In genomic region chr7:2525161-2525930, GRCh38 we compare ENCODE assay signal across 15 cellular contexts. TPM values are rescaled to one million over a fixed set of nuclear protein-coding genes. Genes with fewer than 3 reads are reported as not detected.
DNase-seq lines count a peak whose midpoint lies in the region; ATAC-seq and TF ChIP-seq lines count a peak whose summit lies in the region.
"Had no signal": no experiment of that assay in that cellular context is flagged by ENCODE, and none has a peak within 500 bp of the region (broad histone marks: within the 10 kb centered on the region; RNA-seq: fewer than 3 reads in every experiment).

No MANE protein-coding gene starts in this region.

- H3K9me3 ChIP-seq in right cardiac atrium (ENCODE audit: control insufficient read depth, low read length), result no peaks in the 10 kb centered on the region
- no peaks in the 10 kb centered on the region for H3K9me3 ChIP-seq in naive thymus-derived CD4-positive, alpha-beta T cell (ENCODE audit: control insufficient read depth in 2 of 3, low read length in 3 of 3)

- peak overlapping the region; percentile 25; the same call in 1 of the 2 replicates for H3K4me3 Mint-ChIP-seq in WTC11
- peak overlapping the region in 3 of 10 donors; percentile 23 to 57 (median 29) for H3K4me3 Mint-ChIP-seq in naive thymus-derived CD4-positive, alpha-beta T cell
- H3K4me3 Mint-ChIP-seq: activated naive CD4-positive, alpha-beta T cell treated with anti-CD3 and anti-CD28 coated beads, Interleukin-2, amount 50 U/mL, for 24 hours had no signal

- H3K4me1 ChIP-seq in right cardiac atrium (ENCODE audit: control insufficient read depth, insufficient read depth, low read length), result peaks cover 6% of the 10 kb centered on the region
- peaks cover 46 to 72% of the 10 kb centered on the region in 2 donors for H3K4me1 ChIP-seq in naive thymus-derived CD4-positive, alpha-beta T cell (ENCODE audit: control insufficient read depth in 2 of 2, insufficient read depth in 2 of 2, low read length in 2 of 2)

- H3K36me3 ChIP-seq in naive thymus-derived CD4-positive, alpha-beta T cell (ENCODE audit: control insufficient read depth in 2 of 3, insufficient read depth in 3 of 3, low read length in 3 of 3), result peaks cover 0 to 49% (median 20%) of the 10 kb centered on the region in 3 experiments

- TF ChIP-seq CTCF in WTC11 (IDR thresholded peaks at IDR 0.05) (no peak), GM10248 (IDR thresholded peaks at IDR 0.05; ENCODE audit: control extremely low read depth, extremely low read depth, low read depth, missing control alignments) (no peak)

- H3K4me1 Mint-ChIP-seq in WTC11, result peaks cover 40% of the 10 kb centered on the region
- peaks cover 39 to 63% (median 51%) of the 10 kb centered on the region in 7 donors for H3K4me1 Mint-ChIP-seq in naive thymus-derived CD4-positive, alpha-beta T cell

- H3K9me3 Mint-ChIP-seq in WTC11, result no peaks in the 10 kb centered on the region
- H3K9me3 Mint-ChIP-seq in naive thymus-derived CD4-positive, alpha-beta T cell, result no peaks in the 10 kb centered on the region
- H3K9me3 Mint-ChIP-seq: activated naive CD4-positive, alpha-beta T cell treated with anti-CD3 and anti-CD28 coated beads, Interleukin-2, amount 50 U/mL, for 24 hours; effector memory CD8-positive, alpha-beta T cell had no signal

- peaks cover 10% of the 10 kb centered on the region for H3K27me3 Mint-ChIP-seq in WTC11 (ENCODE audit: low read depth)
- no peaks in the 10 kb centered on the region for H3K27me3 Mint-ChIP-seq in naive thymus-derived CD4-positive, alpha-beta T cell
- H3K27me3 Mint-ChIP-seq: activated naive CD4-positive, alpha-beta T cell treated with anti-CD3 and anti-CD28 coated beads, Interleukin-2, amount 50 U/mL, for 24 hours; effector memory CD8-positive, alpha-beta T cell had no signal

- H3K4me3 ChIP-seq in right cardiac atrium (ENCODE audit: low read length), result no peak overlapping the region
- no peak overlapping the region for H3K4me3 ChIP-seq in naive thymus-derived CD4-positive, alpha-beta T cell (ENCODE audit: low read length)

- no peak overlapping the region for H3K27ac ChIP-seq in right cardiac atrium (ENCODE audit: low read length)
- peak overlapping the region; percentile 3 for H3K27ac ChIP-seq in naive thymus-derived CD4-positive, alpha-beta T cell (ENCODE audit: low read depth, low read length)

- POLR2A ChIA-PET in WTC11 (lab: Charles Lee) (interaction anchor here (0.6 to 1.5 kb wide), 5 partner anchors 15 to 97 kb away, joined by 3 to 6 read pairs (median 3); partner anchors contain the start of gene BRAT1), GM10248 (lab: Yijun Ruan, JAX) (no interaction called here)
- POLR2A ChIA-PET in naive thymus-derived CD4-positive, alpha-beta T cell (lab: Charles Lee), result interaction anchor here (0.7 to 15.7 kb wide), 5 partner anchors 15 to 574 kb away, joined by 3 to 401 read pairs (median 3); no protein-coding TSS in a partner anchor

- WGBS in right cardiac atrium, result 83% methylated on average over 45 of the region's 45 CpGs

- intact Hi-C loops in right cardiac atrium (cut with DNase I) (no loop called here), left cardiac atrium (cut with DNase I) (no loop called here)
- intact Hi-C loops in naive thymus-derived CD4-positive, alpha-beta T cell (cut with micrococcal nuclease), result no loop called here

- DNase-seq in right cardiac atrium (peak; percentile 24 to 70 (median 58)), left cardiac atrium (no peak), WTC11 (ENCODE audit: low spot score) (no peak), EL (no peak), 8988T (no peak), NCI-H1694 treated with DMSO at 0.1 percent for 48 hours (lab: John Stamatoyannopoulos, UW) (no peak), GM10248 (ENCODE audit: extremely low spot score) (no peak)
- peak in 1 of 9 donors; percentile 11 for DNase-seq in naive thymus-derived CD4-positive, alpha-beta T cell
- DNase-seq: activated CD4-positive, alpha-beta T cell treated with anti-CD3 and anti-CD28 coated beads for 1 hour; effector memory CD8-positive, alpha-beta T cell; head of caudate nucleus; midbrain; NCI-H1694; stimulated activated naive CD4-positive, alpha-beta T cell had no signal

- H3K27ac Mint-ChIP-seq in WTC11, result peak overlapping the region; percentile 91
- H3K27ac Mint-ChIP-seq in naive thymus-derived CD4-positive, alpha-beta T cell, result peak overlapping the region in 5 of 9 donors; percentile 21 to 81 (median 58)
- H3K27ac Mint-ChIP-seq: activated naive CD4-positive, alpha-beta T cell treated with anti-CD3 and anti-CD28 coated beads, Interleukin-2, amount 50 U/mL, for 24 hours had no signal

- ATAC-seq in right cardiac atrium, result no peak
- no peak for ATAC-seq in left cardiac atrium
- ATAC-seq in WTC11, result no peak
- no peak for ATAC-seq in naive thymus-derived CD4-positive, alpha-beta T cell
- ATAC-seq: effector memory CD8-positive, alpha-beta T cell had no signal

- H3K36me3 Mint-ChIP-seq in WTC11, result peaks cover 5% of the 10 kb centered on the region; the same call in 1 of the 2 replicates
- H3K36me3 Mint-ChIP-seq in naive thymus-derived CD4-positive, alpha-beta T cell, result peaks cover 0 to 29% (median 4%) of the 10 kb centered on the region in 5 donors
- H3K36me3 Mint-ChIP-seq: activated naive CD4-positive, alpha-beta T cell treated with anti-CD3 and anti-CD28 coated beads, Interleukin-2, amount 50 U/mL, for 24 hours had no signal

- no peaks in the 10 kb centered on the region for H3K27me3 ChIP-seq in right cardiac atrium (ENCODE audit: control insufficient read depth, insufficient read depth)
- H3K27me3 ChIP-seq in naive thymus-derived CD4-positive, alpha-beta T cell (ENCODE audit: control insufficient read depth in 2 of 2, insufficient read depth in 2 of 2, low read length in 2 of 2), result no peaks in the 10 kb centered on the region

- CTCF ChIA-PET in WTC11 (lab: Charles Lee) (interaction anchor here (0.5 to 7.1 kb wide), 17 partner anchors 22 to 185 kb away, joined by 3 to 65 read pairs (median 4); partner anchors contain the start of gene BRAT1), GM10248 (lab: Yijun Ruan, JAX) (interaction anchor here (1.6 kb wide), 1 partner anchor 75 kb away, joined by 4 read pairs; no protein-coding TSS in a partner anchor)
- CTCF ChIA-PET in naive thymus-derived CD4-positive, alpha-beta T cell (lab: Charles Lee), result interaction anchor here (1.3 kb wide), 1 partner anchor 185 kb away, joined by 3 read pairs; no protein-coding TSS in a partner anchor

TF ChIP-seq in WTC11, 78 proteins besides CTCF, POLR2A, EP300 and RAD21 (continues in another document):
- TF ChIP-seq TCF7 (CRISPR knock-in tag; IDR thresholded peaks at IDR 0.05; ENCODE audit: low read depth), result 0 out of 2 replicates have a peak, but pooled peaks have one; percentile 25
- TF ChIP-seq ARID4B (CRISPR knock-in tag; IDR thresholded peaks at IDR 0.05; ENCODE audit: borderline replicate concordance), result 0 out of 2 replicates have a peak, but pooled peaks have one; percentile 9

RNA-seq across cellular contexts. Expression of gene LFNG, which starts 5.8 kb away (rescaled TPM):
- total RNA-seq in right cardiac atrium (1 to 10 TPM; 3.6 to 6.6 (median 4.8) TPM), left cardiac atrium (1 to 10 TPM; 8.7 to 9.2 TPM), WTC11 (2021) (24.1 to 29.4 TPM (median 26.5 TPM) in 3 replicates)
- polyA plus RNA-seq in right cardiac atrium, result 6.0 TPM
- total RNA-seq in naive thymus-derived CD4-positive, alpha-beta T cell, result 100 to 1,000 TPM; 114 to 246 (median 151) TPM
- 1 to 10 TPM; 1.2 to 2.3 TPM for polyA plus RNA-seq in naive thymus-derived CD4-positive, alpha-beta T cell

RNA-seq across cellular contexts. Expression of gene BRAT1, which starts 30.0 kb away (rescaled TPM):
- total RNA-seq in right cardiac atrium (10 to 100 TPM; 15.4 to 19.0 (median 16.1) TPM), left cardiac atrium (10 to 100 TPM; 14.6 to 17.6 TPM), WTC11 (2021) (44.0 to 50.0 TPM (median 46.1 TPM) in 3 replicates)
- 16.9 TPM for polyA plus RNA-seq in right cardiac atrium
- total RNA-seq in naive thymus-derived CD4-positive, alpha-beta T cell, result 10 to 100 TPM; 24.6 to 45.5 (median 37.0) TPM
- 10 to 100 TPM; 23.4 to 58.9 TPM for polyA plus RNA-seq in naive thymus-derived CD4-positive, alpha-beta T cell

RNA-seq across cellular contexts. Expression of gene IQCE, which starts 33.4 kb away (rescaled TPM):
- 10 to 100 TPM; 10.6 to 16.0 (median 15.2) TPM for total RNA-seq in right cardiac atrium
- 7.9 TPM for polyA plus RNA-seq in right cardiac atrium
- 10 to 100 TPM; 11.5 to 12.0 TPM for total RNA-seq in left cardiac atrium
- total RNA-seq in WTC11 (2021), result 4.4 to 4.7 TPM (median 4.6 TPM) in 3 replicates
- total RNA-seq in naive thymus-derived CD4-positive, alpha-beta T cell, result 10 to 100 TPM in 1 of 5 experiments, 1 to 10 TPM in 4; 4.8 to 10.4 (median 7.5) TPM
- 1 to 10 TPM; 1.6 to 1.9 TPM for polyA plus RNA-seq in naive thymus-derived CD4-positive, alpha-beta T cell

RNA-seq across cellular contexts. Expression of gene GRIFIN, which starts 49.1 kb away (rescaled TPM):
- total RNA-seq in right cardiac atrium (not detected), left cardiac atrium (not detected), WTC11 (2021) (not detected in 3 replicates)
- polyA plus RNA-seq in right cardiac atrium, result not detected
- not detected for total RNA-seq in naive thymus-derived CD4-positive, alpha-beta T cell
- not detected for polyA plus RNA-seq in naive thymus-derived CD4-positive, alpha-beta T cell

Comparison
In these comparisons a context has a peak if more than half of its experiments do, and no peak if none do; other contexts are left out.
1. DNase-seq: peak in right cardiac atrium (3 of 3); none in left cardiac atrium (single experiment), WTC11 (single experiment), EL (single experiment), 8988T (single experiment), NCI-H1694 treated with DMSO at 0.1 percent for 48 hours (single experiment) and GM10248 (single experiment).